24 cellular contexts compared by ENCODE assay signal in genomic region chr9:12502520-12502919, GRCh38.
"Had no signal": no experiment of that assay in that cellular context is flagged by ENCODE, and none has a peak within 500 bp of the region (broad histone marks: within the 10 kb centered on the region; RNA-seq: fewer than 3 reads in every experiment).

No MANE protein-coding gene starts in this region.

- H3K36me3 ChIP-seq: esophagus muscularis mucosa, gastroesophageal sphincter, heart right ventricle, left lung, lower lobe of right lung had no signal

- H3K27ac ChIP-seq: coronary artery, dorsolateral prefrontal cortex, esophagus muscularis mucosa, foreskin keratinocyte, gastroesophageal sphincter, heart right ventricle, left lung, lower lobe of right lung had no signal

- H3K27me3 ChIP-seq: dorsolateral prefrontal cortex, esophagus muscularis mucosa, foreskin keratinocyte, gastroesophageal sphincter, heart right ventricle, left lung had no signal

- DNase-seq: dermis blood vessel endothelial cell; dorsolateral prefrontal cortex; effector CD4-positive, alpha-beta T cell; effector memory CD4-positive, alpha-beta T cell; foreskin keratinocyte; glutamatergic neuron; head of caudate nucleus; heart right ventricle; hippocampal formation; left cardiac atrium; left lung; left ventricle myocardium superior; lower lobe of right lung; mesenchymal stem cell; mucosa of descending colon; naive B cell had no signal

- FAIRE-seq: colon, endothelial cell of umbilical vein, frontal cortex, islet of Langerhans, keratinocyte had no signal

- H3K9me3 ChIP-seq: esophagus muscularis mucosa, gastroesophageal sphincter, left lung, lower lobe of right lung, mucosa of descending colon had no signal

- H3K4me1 ChIP-seq: esophagus muscularis mucosa, foreskin keratinocyte, heart right ventricle, left lung, lower lobe of right lung had no signal

- ATAC-seq: foreskin keratinocyte, gastroesophageal sphincter, heart right ventricle, left cardiac atrium, left lung, left ventricle myocardium superior, lower lobe of right lung, mucosa of descending colon had no signal

- H3K4me3 ChIP-seq: coronary artery, dorsolateral prefrontal cortex, esophagus muscularis mucosa, gastroesophageal sphincter, heart right ventricle, left lung, lower lobe of right lung, mucosa of descending colon had no signal
